ENCODE assay signal across 1 cellular context in genomic region chr12:27940756-27941402, GRCh38.
TF ChIP-seq lines count a peak whose summit lies in the region.

No MANE protein-coding gene starts in this region.

TF ChIP-seq in K562, 482 proteins besides CTCF, POLR2A, EP300 and RAD21 (continued from another document):
- no peak for TF ChIP-seq HES1 (IDR thresholded peaks at IDR 0.05; ENCODE audit: low read depth)
- no peak for TF ChIP-seq ZNF146 (CRISPR knock-in tag; IDR thresholded peaks at IDR 0.05; ENCODE audit: unreplicated experiment)
- TF ChIP-seq PRMT5 (CRISPR knock-in tag; IDR thresholded peaks at IDR 0.05), result no peak
- no peak for TF ChIP-seq ETS1 (conservative IDR thresholded peaks at IDR 0.05; ENCODE audit: control insufficient read depth, low read depth, low read length)
- TF ChIP-seq ZNF165 (CRISPR knock-in tag; IDR thresholded peaks at IDR 0.05; ENCODE audit: borderline replicate concordance), result no peak
- TF ChIP-seq PHB (CRISPR knock-in tag; IDR thresholded peaks at IDR 0.05), result no peak
- TF ChIP-seq ADNP (tag; IDR thresholded peaks at IDR 0.05), result no peak
- no peak for TF ChIP-seq MYC (IDR thresholded peaks at IDR 0.05; ENCODE audit: low read depth, low read length)
- TF ChIP-seq MYC (CRISPR knock-in tag; IDR thresholded peaks at IDR 0.05; ENCODE audit: borderline replicate concordance, low read depth), result no peak
- peak; percentile 3 for TF ChIP-seq MEIS2 (IDR thresholded peaks at IDR 0.05; ENCODE audit: partially characterized antibody)
- no peak for TF ChIP-seq WHSC1 (IDR thresholded peaks at IDR 0.05; ENCODE audit: low read length)
- TF ChIP-seq SIX5 (IDR thresholded peaks at IDR 0.05; ENCODE audit: borderline replicate concordance in 1 of 2, insufficient read depth in 1 of 2, low read depth in 1 of 2, low read length in 2 of 2), result no peak
- TF ChIP-seq CBX2 (IDR thresholded peaks at IDR 0.05; ENCODE audit: insufficient read depth, low read length, poor library complexity, severe bottlenecking), result no peak
- TF ChIP-seq ZFPM2 (CRISPR knock-in tag; IDR thresholded peaks at IDR 0.05), result no peak
- TF ChIP-seq ZNF644 (tag; IDR thresholded peaks at IDR 0.05; ENCODE audit: low read depth), result no peak
- TF ChIP-seq PCBP2 (IDR thresholded peaks at IDR 0.05; ENCODE audit: low read depth, low read length, poor library complexity, severe bottlenecking), result no peak
- no peak for TF ChIP-seq PHF20 (IDR thresholded peaks at IDR 0.05; ENCODE audit: partially characterized antibody)
- TF ChIP-seq SMC3 (conservative IDR thresholded peaks at IDR 0.05; ENCODE audit: insufficient read depth, low read depth, low read length), result peak; percentile 93
- no peak for TF ChIP-seq ZSCAN29 (IDR thresholded peaks at IDR 0.05)
- no peak for TF ChIP-seq MLX (CRISPR knock-in tag; conservative IDR thresholded peaks at IDR 0.05)
- TF ChIP-seq ARID3B (CRISPR knock-in tag; IDR thresholded peaks at IDR 0.05; ENCODE audit: borderline replicate concordance), result no peak
- no peak for TF ChIP-seq CREM (IDR thresholded peaks at IDR 0.05; ENCODE audit: low read depth)
- TF ChIP-seq JUND (IDR thresholded peaks at IDR 0.05; ENCODE audit: borderline replicate concordance, low read depth, low read length), result peak; percentile 22; the same call in 1 of the 2 replicates
- TF ChIP-seq JUND (tag; IDR thresholded peaks at IDR 0.05; ENCODE audit: borderline replicate concordance, low read depth, low read length), result no peak
- 0 out of 4 replicates have a peak, but pooled peaks of 1 of the 2 experiments have one; percentile 42 for TF ChIP-seq MAZ (CRISPR knock-in tag; conservative IDR thresholded peaks at IDR 0.05 in 1 of 2, IDR thresholded peaks at IDR 0.05 in 1 of 2)
- TF ChIP-seq BCOR (IDR thresholded peaks at IDR 0.05), result no peak
- TF ChIP-seq MTF1 (CRISPR knock-in tag; IDR thresholded peaks at IDR 0.05; ENCODE audit: borderline replicate concordance), result no peak
- TF ChIP-seq SRSF3 (IDR thresholded peaks at IDR 0.05; ENCODE audit: insufficient read depth, low read length), result no peak
- TF ChIP-seq SRSF7 (optimal IDR thresholded peaks at IDR 0.05; ENCODE audit: low read depth, low read length), result no peak
- TF ChIP-seq ZNF512 (tag; IDR thresholded peaks at IDR 0.05), result no peak
- 0 out of 2 replicates have a peak, but pooled peaks have one; percentile 34 for TF ChIP-seq LCOR (CRISPR knock-in tag; IDR thresholded peaks at IDR 0.05)
- TF ChIP-seq ZFX (CRISPR knock-in tag; IDR thresholded peaks at IDR 0.05), result no peak
- no peak for TF ChIP-seq ZBTB2 (IDR thresholded peaks at IDR 0.05)
- no peak for TF ChIP-seq TEAD2 (tag; IDR thresholded peaks at IDR 0.05)
- no peak for TF ChIP-seq HNRNPL (IDR thresholded peaks at IDR 0.05; ENCODE audit: low read depth, low read length)
- TF ChIP-seq PHTF2 (CRISPR knock-in tag; IDR thresholded peaks at IDR 0.05), result no peak
- no peak for TF ChIP-seq ZNF830 (CRISPR knock-in tag; IDR thresholded peaks at IDR 0.05)
